In genomic region chr9:123460091-123460490, GRCh38 we compare ENCODE assay signal across 22 cellular contexts.
DNase-seq lines count a peak whose midpoint lies in the region; ATAC-seq and TF ChIP-seq lines count a peak whose summit lies in the region.
"Had no signal": no experiment of that assay in that cellular context is flagged by ENCODE, and none has a peak within 500 bp of the region (broad histone marks: within the 10 kb centered on the region; RNA-seq: fewer than 3 reads in every experiment).

No MANE protein-coding gene starts in this region.

- no peaks in the 10 kb centered on the region for H3K9me3 Mint-ChIP-seq in MCF 10A (ENCODE audit: unreplicated experiment)
- H3K9me3 Mint-ChIP-seq: CD4-positive, alpha-beta T cell; GM23338 had no signal

- no peaks in the 10 kb centered on the region for H3K27me3 Mint-ChIP-seq in MCF 10A (ENCODE audit: insufficient read depth, unreplicated experiment)
- H3K27me3 Mint-ChIP-seq: CD4-positive, alpha-beta T cell had no signal

- TF ChIP-seq CTCF in mammary epithelial cell (conservative IDR thresholded peaks at IDR 0.05 in 1 of 2, IDR thresholded peaks at IDR 0.05 in 1 of 2; ENCODE audit: extremely low read depth in 1 of 2, insufficient read depth in 1 of 2, low read depth in 1 of 2, low read length in 2 of 2) = no peak
- TF ChIP-seq CTCF in MCF 10A (IDR thresholded peaks at IDR 0.05; ENCODE audit: unreplicated experiment) = no peak
- TF ChIP-seq CTCF in kidney epithelial cell (IDR thresholded peaks at IDR 0.05; ENCODE audit: insufficient read depth, low read length, poor library complexity, severe bottlenecking) = no peak

- CTCF ChIA-PET in mammary epithelial cell (lab: Charles Lee; ENCODE audit: low non-redundant PET) (no interaction called here), MCF 10A (lab: Yijun Ruan, JAX) (interaction anchor here (0.6 kb wide), 1 partner anchor 627 kb away, joined by 4 read pairs; no protein-coding TSS in a partner anchor)

- H3K36me3 ChIP-seq in mammary epithelial cell (ENCODE audit: insufficient read depth, low read length) = no peaks in the 10 kb centered on the region
- no peaks in the 10 kb centered on the region for H3K36me3 ChIP-seq in kidney epithelial cell (ENCODE audit: control insufficient read depth, insufficient read depth, low read length)
- H3K36me3 ChIP-seq: SJSA1 had no signal

- H3K36me3 Mint-ChIP-seq in MCF 10A (ENCODE audit: insufficient read depth, unreplicated experiment) = peaks cover 10% of the 10 kb centered on the region

- dilution Hi-C loops in mammary epithelial cell (cut with HindIII; ENCODE audit: low sequenced_read_pairs) = no loop called here

- intact Hi-C loops in mammary epithelial cell (cut with micrococcal nuclease) (no loop called here), MCF 10A (cut with micrococcal nuclease) (no loop called here)

- no peak overlapping the region for H3K4me2 ChIP-seq in mammary epithelial cell (ENCODE audit: insufficient read depth, low read depth, low read length)
- H3K4me2 ChIP-seq: GM23338 had no signal

- in situ Hi-C loops in mammary epithelial cell (cut with MboI; ENCODE audit: low sequenced_read_pairs in 2 of 2) = no loop called here

- POLR2A ChIA-PET in MCF 10A (lab: Yijun Ruan, JAX) = no interaction called here

- BruUV-seq in mammary epithelial cell (replicated peaks; lab: Mats Ljungman, UMichigan) (no TSS peak), MCF 10A (replicated peaks; lab: Mats Ljungman, UMichigan) (no TSS peak)

- no peak overlapping the region for H3K27ac Mint-ChIP-seq in MCF 10A (ENCODE audit: low read depth, unreplicated experiment)
- H3K27ac Mint-ChIP-seq: CD4-positive, alpha-beta T cell; GM23338 had no signal

- H3K9me3 ChIP-seq in mammary epithelial cell (replicated peaks; ENCODE audit: insufficient read depth, low read length) = no peaks in the 10 kb centered on the region
- H3K9me3 ChIP-seq: Caco-2, SJSA1 had no signal

- no peaks in the 10 kb centered on the region for H3K4me1 ChIP-seq in mammary epithelial cell (ENCODE audit: insufficient read depth, low read length)
- H3K4me1 ChIP-seq: Caco-2, SJSA1 had no signal

- H2AFZ ChIP-seq in mammary epithelial cell (ENCODE audit: low read depth, low read length) = no peak overlapping the region
- H2AFZ ChIP-seq: GM23338 had no signal

- H3K9ac ChIP-seq in mammary epithelial cell (ENCODE audit: insufficient read depth, low read length) = no peak overlapping the region

- DNase-seq in mammary epithelial cell (peak; percentile 2), MCF 10A (ENCODE audit: unreplicated experiment) (no peak), astrocyte of the hippocampus (ENCODE audit: low read depth, low spot score) (peak; percentile 66), kidney epithelial cell (ENCODE audit: low read depth) (peak; percentile 14), stromal cell of bone marrow (ENCODE audit: low read depth) (peak; percentile 1), hypothalamus (lab: John Stamatoyannopoulos, UW) (no peak), NCI-H1694 treated with DMSO at 0.1 percent for 48 hours (lab: John Stamatoyannopoulos, UW) (no peak)
- DNase-seq: 8988T; Caco-2; CD4-positive, alpha-beta T cell; GDM1; KBM-7; NCI-H1417 treated with DMSO at 0.1 percent for 48 hours; NCI-H1930; NCI-H345 had no signal

- 96% methylated on average over 2 of the region's 2 CpGs for WGBS in mammary epithelial cell (ENCODE audit: low coverage, missing lambda C conversion rate)

- H3K79me2 ChIP-seq in mammary epithelial cell (ENCODE audit: insufficient read depth, low read length) = no peaks in the 10 kb centered on the region

- no peaks in the 10 kb centered on the region for H4K20me1 ChIP-seq in mammary epithelial cell (ENCODE audit: insufficient read depth, low read length)

- no peak overlapping the region for H3K4me3 Mint-ChIP-seq in MCF 10A (ENCODE audit: unreplicated experiment)
- H3K4me3 Mint-ChIP-seq: CD4-positive, alpha-beta T cell; GM23338 had no signal

- H3K27me3 ChIP-seq in mammary epithelial cell (ENCODE audit: insufficient read depth, low read length) (no peaks in the 10 kb centered on the region), kidney epithelial cell (ENCODE audit: control insufficient read depth, insufficient read depth, low read length) (no peaks in the 10 kb centered on the region)
- H3K27me3 ChIP-seq: SJSA1 had no signal

- no peak overlapping the region for H3K4me3 ChIP-seq in mammary epithelial cell (replicated peaks in 1 of 3; ENCODE audit: insufficient read depth in 1 of 3, low read depth in 2 of 3, low read length in 3 of 3)
- no peak overlapping the region for H3K4me3 ChIP-seq in kidney epithelial cell (ENCODE audit: low read depth, low read length)
- H3K4me3 ChIP-seq: GM12878, GM23338, SJSA1 had no signal

- no peak for ATAC-seq in HG03025 (IDR thresholded peaks at IDR 0.05; ENCODE audit: low FRiP score, unreplicated experiment)
- ATAC-seq: GM12878, GM23338, HCT116, HepG2, Panc1 had no signal

- no peaks in the 10 kb centered on the region for H3K4me1 Mint-ChIP-seq in MCF 10A (ENCODE audit: insufficient read depth, unreplicated experiment)

- H3K27ac ChIP-seq in mammary epithelial cell (ENCODE audit: insufficient read depth, low read depth, low read length) = no peak overlapping the region
- H3K27ac ChIP-seq: SJSA1 had no signal

Comparison
In these comparisons a context has a peak if more than half of its experiments do, and no peak if none do; other contexts are left out.
1. DNase-seq: peak in mammary epithelial cell (single experiment), astrocyte of the hippocampus (single experiment), kidney epithelial cell (single experiment) and stromal cell of bone marrow (single experiment); none in MCF 10A (single experiment), hypothalamus (0 of 51) and NCI-H1694 treated with DMSO at 0.1 percent for 48 hours (single experiment).